Comparison of ENCODE assay signal across 1 cellular context in genomic region chr19:40576181-40576584, GRCh38.
TF ChIP-seq lines count a peak whose summit lies in the region.

No MANE protein-coding gene starts in this region.

TF ChIP-seq in endothelial cell of umbilical vein, 7 proteins besides CTCF, POLR2A, EP300 and RAD21 (continued from another document):
- no peak for TF ChIP-seq JUN (IDR thresholded peaks at IDR 0.05; ENCODE audit: borderline replicate concordance, insufficient read depth, insufficient read length, low read depth)
